ENCODE assay signal across 29 cellular contexts in the genomic region with DNA sequence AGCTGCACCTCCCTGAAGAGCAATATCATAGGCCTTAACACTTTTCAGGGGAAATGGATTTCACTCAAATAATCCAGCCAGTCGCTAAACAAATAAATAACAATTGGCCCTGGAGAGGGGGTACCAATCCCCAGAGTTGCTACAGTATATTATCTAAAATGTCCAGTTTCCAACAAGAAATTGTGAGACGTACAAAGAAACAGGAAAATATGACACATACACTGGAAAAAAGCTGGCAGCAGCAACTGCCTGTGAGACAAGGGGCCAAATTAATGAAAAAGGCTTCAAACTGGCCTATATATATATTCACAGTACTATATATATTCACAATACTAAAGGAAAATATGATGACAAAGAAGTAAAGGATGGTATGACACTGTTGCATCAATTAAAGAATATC.
"Had no signal": no experiment of that assay in that cellular context is flagged by ENCODE, and none has a peak within 500 bp of the region (broad histone marks: within the 10 kb centered on the region; RNA-seq: fewer than 3 reads in every experiment).

No MANE protein-coding gene starts in this region.

- ATAC-seq: gastrocnemius medialis; left ventricle myocardium superior; lower lobe of right lung; mucosa of descending colon; natural killer cell treated with Interleukin-12 subunit alpha and Interleukin-12 subunit beta and Interleukin-15 and Interleukin-18, amount 100 ng/mL, for 72 hours; sciatic nerve had no signal

- DNase-seq: colonic mucosa; effector memory CD4-positive, alpha-beta T cell; erythroblast; esophagus squamous epithelium; foreskin fibroblast; gastrocnemius medialis; head of caudate nucleus; left ventricle myocardium superior; lower lobe of right lung; mucosa of descending colon; naive B cell; nucleus accumbens; stimulated activated CD4-positive, alpha-beta T cell treated with anti-CD3 and anti-CD28 coated beads, Interleukin-12 subunit alpha, Interleukin-12 subunit beta, amount 100 ng/mL, for 4 hours; stimulated activated CD4-positive, alpha-beta T cell treated with anti-CD3 and anti-CD28 coated beads, Interleukin-1b, Interleukin-23, amount 100 ng/mL, for 48 hours; stimulated activated CD4-positive, alpha-beta T cell treated with anti-CD3 and anti-CD28 coated beads, Interleukin-4, amount 100 ng/mL, for 1 hour; stimulated activated CD8-positive, alpha-beta memory T cell treated with anti-CD3 and anti-CD28 coated beads, Interleukin-4, amount 100 ng/mL, for 48 hours; stimulated activated naive CD4-positive, alpha-beta T cell treated with Interleukin-2 at 50 U/mL for 16 hours; upper lobe of left lung had no signal

- H3K4me3 ChIP-seq: colonic mucosa, esophagus squamous epithelium, gastrocnemius medialis, lower lobe of right lung, mucosa of descending colon, neural progenitor cell, prostate gland, right atrium auricular region, smooth muscle cell, thoracic aorta, tibial nerve, upper lobe of left lung had no signal

- H3K27me3 Mint-ChIP-seq: dendritic cell treated with granulocyte-macrophage colony-stimulating factor and Interleukin-4, amounts not matched to agents 40 ng/mL and 50 ng/mL, for 4 days; memory B cell; naive B cell; natural killer cell treated with Interleukin-12 subunit alpha and Interleukin-12 subunit beta and Interleukin-15 and Interleukin-18, amount 100 ng/mL, for 72 hours had no signal

- H3K36me3 Mint-ChIP-seq: memory B cell; naive B cell; natural killer cell treated with Interleukin-12 subunit alpha and Interleukin-12 subunit beta and Interleukin-15 and Interleukin-18, amount 100 ng/mL, for 72 hours had no signal

- H3K27ac Mint-ChIP-seq: dendritic cell treated with granulocyte-macrophage colony-stimulating factor and Interleukin-4, amounts not matched to agents 40 ng/mL and 50 ng/mL, for 4 days; memory B cell; mesothelial cell of epicardium; naive B cell; natural killer cell treated with Interleukin-12 subunit alpha and Interleukin-12 subunit beta and Interleukin-15 and Interleukin-18, amount 100 ng/mL, for 72 hours; neural progenitor cell had no signal

- H3K4me3 Mint-ChIP-seq: dendritic cell treated with granulocyte-macrophage colony-stimulating factor and Interleukin-4, amounts not matched to agents 40 ng/mL and 50 ng/mL, for 4 days; memory B cell; mesothelial cell of epicardium; natural killer cell treated with Interleukin-12 subunit alpha and Interleukin-12 subunit beta and Interleukin-15 and Interleukin-18, amount 100 ng/mL, for 72 hours; neural progenitor cell had no signal

- H3K9me3 Mint-ChIP-seq: dendritic cell treated with granulocyte-macrophage colony-stimulating factor and Interleukin-4, amounts not matched to agents 40 ng/mL and 50 ng/mL, for 4 days; memory B cell; mesothelial cell of epicardium; naive B cell; natural killer cell treated with Interleukin-12 subunit alpha and Interleukin-12 subunit beta and Interleukin-15 and Interleukin-18, amount 100 ng/mL, for 72 hours had no signal
